In the genomic region with DNA sequence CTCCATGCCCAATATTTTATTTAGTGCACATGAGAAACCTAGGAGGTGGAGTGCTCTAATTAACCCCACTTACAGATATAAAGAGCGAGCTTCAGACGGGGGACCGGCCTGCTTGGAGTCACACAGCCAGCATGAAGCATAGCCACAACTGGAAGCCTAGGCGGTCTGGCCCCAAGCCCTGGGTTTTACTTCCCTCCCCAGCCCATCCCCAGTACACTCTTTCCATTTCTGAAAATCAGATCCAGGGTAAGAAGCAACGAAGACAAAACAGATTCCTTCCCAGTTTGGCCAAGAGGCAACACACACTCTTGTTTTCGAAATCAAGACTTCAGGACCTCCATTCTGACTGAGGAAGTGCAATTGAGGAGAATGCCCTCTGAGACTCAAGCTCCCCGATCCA, we compare ENCODE assay signal across 20 cellular contexts. TPM values are rescaled to one million over a fixed set of nuclear protein-coding genes. Genes with fewer than 3 reads are reported as not detected.
DNase-seq lines count a peak whose midpoint lies in the region; ATAC-seq and TF ChIP-seq lines count a peak whose summit lies in the region.
"Had no signal": no experiment of that assay in that cellular context is flagged by ENCODE, and none has a peak within 500 bp of the region (broad histone marks: within the 10 kb centered on the region; RNA-seq: fewer than 3 reads in every experiment).

No MANE protein-coding gene starts in this region.

- in situ Hi-C loops in gastrocnemius medialis (cut with MboI; ENCODE audit: low sequenced_read_pairs in 4 of 4), result no loop called here

- H3K27me3 ChIP-seq in right cardiac atrium (ENCODE audit: control insufficient read depth, insufficient read depth) (no peaks in the 10 kb centered on the region), gastrocnemius medialis (no peaks in the 10 kb centered on the region)
- H3K27me3 ChIP-seq: right lobe of liver had no signal

- H3K27ac ChIP-seq in right cardiac atrium (ENCODE audit: low read length) (peak overlapping the region; percentile 15), gastrocnemius medialis (peak overlapping the region; percentile 14 to 50 (median 42))
- H3K27ac ChIP-seq: C4-2B, right lobe of liver had no signal

- ATAC-seq in Right ventricle myocardium inferior (peak; percentile 55), right cardiac atrium (peak; percentile 48 to 55), gastrocnemius medialis (peak in 1 of 2 donors; percentile 26), GM21447 (IDR thresholded peaks at IDR 0.05; ENCODE audit: unreplicated experiment) (no peak)
- ATAC-seq in activated T-cell treated with anti-CD3 and anti-CD28 coated beads, Interleukin-2, amount 50 U/mL, for 72 hours (replicated peaks in 1 of 2), result no peak

- no peaks in the 10 kb centered on the region for H3K4me1 Mint-ChIP-seq in activated T-cell treated with anti-CD3 and anti-CD28 coated beads, Interleukin-2, amount 50 U/mL, for 72 hours (ENCODE audit: low read depth)
- H3K4me1 Mint-ChIP-seq: immature natural killer cell had no signal

- H3K36me3 ChIP-seq in gastrocnemius medialis, result no peaks in the 10 kb centered on the region
- H3K36me3 ChIP-seq: right lobe of liver had no signal

- H3K9me3 ChIP-seq in right cardiac atrium (ENCODE audit: control insufficient read depth, low read length) (no peaks in the 10 kb centered on the region), gastrocnemius medialis (no peaks in the 10 kb centered on the region)
- H3K9me3 ChIP-seq: right lobe of liver had no signal

- no peak for TF ChIP-seq POLR2A in gastrocnemius medialis (IDR thresholded peaks at IDR 0.05)

- no peaks in the 10 kb centered on the region for H3K36me3 Mint-ChIP-seq in activated T-cell treated with anti-CD3 and anti-CD28 coated beads, Interleukin-2, amount 50 U/mL, for 72 hours (ENCODE audit: insufficient read depth in 2 of 2)
- H3K36me3 Mint-ChIP-seq: immature natural killer cell had no signal

- no peaks in the 10 kb centered on the region for H3K9me3 Mint-ChIP-seq in activated T-cell treated with anti-CD3 and anti-CD28 coated beads, Interleukin-2, amount 50 U/mL, for 72 hours
- H3K9me3 Mint-ChIP-seq: activated naive CD4-positive, alpha-beta T cell treated with anti-CD3 and anti-CD28 coated beads for 36 hours; immature natural killer cell had no signal

- H3K4me3 Mint-ChIP-seq in activated T-cell treated with anti-CD3 and anti-CD28 coated beads, Interleukin-2, amount 50 U/mL, for 72 hours, result no peak overlapping the region
- H3K4me3 Mint-ChIP-seq: activated naive CD4-positive, alpha-beta T cell treated with anti-CD3 and anti-CD28 coated beads for 36 hours; immature natural killer cell had no signal

- H3K27me3 Mint-ChIP-seq in activated T-cell treated with anti-CD3 and anti-CD28 coated beads, Interleukin-2, amount 50 U/mL, for 72 hours (ENCODE audit: low read depth), result no peaks in the 10 kb centered on the region

- intact Hi-C loops in Right ventricle myocardium inferior (cut with DNase I) (loop anchor here (10.0 kb wide), 1 partner anchor 63 kb away; no protein-coding TSS in a partner anchor), cardiac septum (cut with DNase I) (no loop called here), right cardiac atrium (cut with DNase I) (no loop called here), gastrocnemius medialis (cut with DNase I; ENCODE audit: low total_unique reads) (no loop called here)

- WGBS in right cardiac atrium, result 54% methylated on average over 7 of the region's 7 CpGs

- TF ChIP-seq CTCF in gastrocnemius medialis (IDR thresholded peaks at IDR 0.05 in 4 of 5, conservative IDR thresholded peaks at IDR 0.05 in 1 of 5), result no peak

- H3K27ac Mint-ChIP-seq in activated T-cell treated with anti-CD3 and anti-CD28 coated beads, Interleukin-2, amount 50 U/mL, for 72 hours, result no peak overlapping the region
- H3K27ac Mint-ChIP-seq: activated naive CD4-positive, alpha-beta T cell treated with anti-CD3 and anti-CD28 coated beads for 36 hours had no signal

- H3K4me1 ChIP-seq in right cardiac atrium (ENCODE audit: control insufficient read depth, insufficient read depth, low read length) (peaks cover 3% of the 10 kb centered on the region), gastrocnemius medialis (no peaks in the 10 kb centered on the region)
- H3K4me1 ChIP-seq: right lobe of liver had no signal

- peak; percentile 78 for DNase-seq in Right ventricle myocardium inferior (ENCODE audit: missing footprints)
- no peak for DNase-seq in cardiac septum (ENCODE audit: low spot score)
- peak; percentile 44 to 82 (median 82) for DNase-seq in right cardiac atrium
- DNase-seq in gastrocnemius medialis, result no peak
- DNase-seq in activated T-cell treated with anti-CD3 and anti-CD28 coated beads, Interleukin-2, amount 50 U/mL, for 72 hours, result no peak
- DNase-seq in activated CD4-positive, alpha-beta T cell treated with anti-CD3 and anti-CD28 coated beads for 1 hour, result no peak
- DNase-seq in GDM1 (lab: John Stamatoyannopoulos, UW), result no peak
- DNase-seq: activated naive CD4-positive, alpha-beta T cell treated with anti-CD3 and anti-CD28 coated beads for 36 hours; activated T-cell treated with anti-CD3 and anti-CD28 coated beads for 4 hours; dermis blood vessel endothelial cell; DMS79 treated with DMSO at 0.1 percent for 48 hours; glutamatergic neuron; GOT3; immature natural killer cell; NCI-H1105; NCI-H526; right lobe of liver; stimulated activated CD4-positive, alpha-beta T cell treated with anti-CD3 and anti-CD28 coated beads, Interleukin-2, amount 100 ng/mL, for 48 hours had no signal

- H3K4me3 ChIP-seq in right cardiac atrium (ENCODE audit: low read length) (no peak overlapping the region), gastrocnemius medialis (no peak overlapping the region)
- H3K4me3 ChIP-seq: right lobe of liver had no signal

RNA-seq across cellular contexts. Expression of a gene that starts 27.1 kb away (rescaled TPM):
- total RNA-seq in Right ventricle myocardium inferior (0.76 TPM), cardiac septum (5.7 TPM), right cardiac atrium (1 to 10 TPM in 3 of 4 donors, under 1 TPM in 1; 0.97 to 2.8 (median 1.9) TPM), gastrocnemius medialis (under 1 TPM in 2 of 4 donors, not detected in 2; 0.07 to 0.09 TPM)
- polyA plus RNA-seq in right cardiac atrium, result 1.3 TPM
- not detected for total RNA-seq in activated T-cell treated with anti-CD3 and anti-CD28 coated beads, Interleukin-2, amount 50 U/mL, for 72 hours
- total RNA-seq: dermis blood vessel endothelial cell had no signal

Comparison
In these comparisons a context has a peak if more than half of its experiments do, and no peak if none do; other contexts are left out.
1. DNase-seq: peak in Right ventricle myocardium inferior (single experiment) and right cardiac atrium (3 of 3); none in cardiac septum (single experiment), gastrocnemius medialis (0 of 2), activated T-cell treated with anti-CD3 and anti-CD28 coated beads, Interleukin-2, amount 50 U/mL, for 72 hours (0 of 2), activated CD4-positive, alpha-beta T cell treated with anti-CD3 and anti-CD28 coated beads for 1 hour (single experiment) and GDM1 (single experiment).
2. ATAC-seq: peak in Right ventricle myocardium inferior (single experiment) and right cardiac atrium (2 of 2); none in GM21447 (single experiment) and activated T-cell treated with anti-CD3 and anti-CD28 coated beads, Interleukin-2, amount 50 U/mL, for 72 hours (0 of 2).